Comparison of ENCODE assay signal across 1 cellular context in the genomic region with DNA sequence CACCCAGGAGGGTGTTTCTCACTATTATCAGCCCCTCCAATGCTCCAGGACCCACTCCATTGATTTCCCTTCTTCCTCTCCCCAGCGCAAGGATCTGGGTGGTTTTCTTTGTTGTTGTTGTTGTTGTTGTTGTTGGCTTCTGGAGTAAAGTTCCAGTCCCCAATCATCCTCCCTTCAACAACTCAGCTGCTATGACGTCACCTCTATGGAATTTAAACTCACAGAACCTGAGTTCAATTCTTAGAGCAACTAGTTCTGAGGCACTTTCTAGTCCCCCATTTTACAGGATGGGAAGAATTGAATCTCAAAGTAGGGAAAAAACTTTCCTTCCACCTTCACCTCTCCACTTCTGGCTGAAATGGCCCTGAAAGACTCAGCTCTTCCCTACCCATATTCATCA.
TF ChIP-seq lines count a peak whose summit lies in the region.

No MANE protein-coding gene starts in this region.

TF ChIP-seq in GM23338, 12 proteins besides CTCF, POLR2A, EP300 and RAD21 (continued from another document):
- TF ChIP-seq EZH2phosphoT487 (IDR thresholded peaks at IDR 0.05; ENCODE audit: unreplicated experiment) (no peak), STAT1 (IDR thresholded peaks at IDR 0.05; ENCODE audit: unreplicated experiment) (no peak)
TF ChIP-seq in GM23338: peak in this region for 0.
